In the genomic region with DNA sequence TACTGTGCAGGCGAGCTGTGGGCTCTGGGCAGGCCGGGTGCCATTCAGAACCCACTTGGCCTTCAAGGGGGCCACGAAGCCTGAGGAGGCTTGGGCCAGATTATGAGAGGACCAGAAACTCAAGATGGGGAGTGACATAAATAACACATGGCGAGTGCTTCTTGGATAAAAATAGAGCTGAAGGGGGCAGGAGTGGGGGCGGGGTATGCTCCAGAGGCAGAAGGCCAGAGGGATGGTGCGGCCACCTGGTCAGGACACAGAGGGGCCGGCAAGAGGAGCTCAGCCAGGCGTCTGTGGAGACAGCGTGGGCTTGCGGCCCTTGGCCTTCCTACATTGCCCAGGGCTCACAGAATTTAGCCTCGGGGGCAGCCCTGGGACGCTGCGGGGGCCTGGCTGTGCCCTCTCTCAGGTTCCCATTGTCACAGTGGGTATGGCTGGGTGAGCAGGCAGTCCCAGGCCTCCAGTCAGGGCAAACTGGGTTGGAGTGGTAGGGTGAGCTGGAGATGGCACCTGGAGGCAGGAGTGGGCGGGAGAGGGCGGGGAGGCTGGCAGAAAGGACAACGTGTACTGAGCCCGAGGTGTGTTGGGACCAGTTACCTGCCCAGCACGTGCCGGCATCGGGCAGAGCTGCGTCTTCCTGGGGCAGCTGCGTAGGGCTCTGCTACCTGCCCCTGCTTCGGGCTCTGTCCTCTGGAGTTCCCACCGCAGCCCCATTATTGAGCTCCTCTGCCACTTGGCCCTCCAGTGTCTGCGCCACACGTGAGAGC, we compare ENCODE assay signal across 24 cellular contexts. TPM values are rescaled to one million over a fixed set of nuclear protein-coding genes. Genes with fewer than 3 reads are reported as not detected.
DNase-seq lines count a peak whose midpoint lies in the region; ATAC-seq and TF ChIP-seq lines count a peak whose summit lies in the region.
"Had no signal": no experiment of that assay in that cellular context is flagged by ENCODE, and none has a peak within 500 bp of the region (broad histone marks: within the 10 kb centered on the region; RNA-seq: fewer than 3 reads in every experiment).

No MANE protein-coding gene starts in this region.

- H3K9me2 ChIP-seq in PC-9 (ENCODE audit: insufficient read depth), result no peaks in the 10 kb centered on the region

- H3K27me3 ChIP-seq in RWPE2 (ENCODE audit: insufficient read depth, poor library complexity, severe bottlenecking) (no peaks in the 10 kb centered on the region), gastrocnemius medialis (no peaks in the 10 kb centered on the region), PC-9 (ENCODE audit: insufficient read depth, low read depth) (no peaks in the 10 kb centered on the region; the same call in 1 of the 2 replicates)

- intact Hi-C loops in gastrocnemius medialis (cut with DNase I; ENCODE audit: low total_unique reads), result no loop called here
- intact Hi-C loops in PC-9 (cut with micrococcal nuclease; ENCODE audit: unreplicated experiment), result no loop called here

- ATAC-seq in RWPE2 (ENCODE audit: low read depth) (peak; percentile 8; the same call in 1 of the 3 replicates), left lobe of liver (peak; percentile 15), gastrocnemius medialis (peak; percentile 16 to 70), HG02840 (IDR thresholded peaks at IDR 0.05; ENCODE audit: low FRiP score, unreplicated experiment) (no peak)
- ATAC-seq: activated CD4-positive, alpha-beta T cell treated with anti-CD3 and anti-CD28 coated beads for 36 hours; right cardiac atrium had no signal

- H3K9me3 ChIP-seq in RWPE2 (ENCODE audit: severe bottlenecking), result no peaks in the 10 kb centered on the region
- H3K9me3 ChIP-seq in gastrocnemius medialis, result no peaks in the 10 kb centered on the region
- no peaks in the 10 kb centered on the region for H3K9me3 ChIP-seq in PC-9 (ENCODE audit: insufficient read depth, low read depth)

- no peak overlapping the region for H3K27ac ChIP-seq in RWPE2 (ENCODE audit: poor library complexity, severe bottlenecking)
- H3K27ac ChIP-seq in gastrocnemius medialis, result peak overlapping the region; percentile 45 to 79 (median 62)
- no peak overlapping the region for H3K27ac ChIP-seq in PC-9
- H3K27ac ChIP-seq: parathyroid adenoma had no signal

- POLR2A ChIA-PET in PC-9 (lab: Charles Lee; ENCODE audit: unreplicated experiment), result no interaction called here

- no peaks in the 10 kb centered on the region for H3K79me2 ChIP-seq in PC-9 (ENCODE audit: low read depth)
- H3K79me2 ChIP-seq: parathyroid adenoma had no signal

- H3K36me3 ChIP-seq in RWPE2 (ENCODE audit: low read depth), result no peaks in the 10 kb centered on the region
- no peaks in the 10 kb centered on the region for H3K36me3 ChIP-seq in gastrocnemius medialis
- H3K36me3 ChIP-seq in PC-9 (ENCODE audit: low read depth), result no peaks in the 10 kb centered on the region

- no peak overlapping the region for H3K4me2 ChIP-seq in PC-9

- in situ Hi-C loops in gastrocnemius medialis (cut with MboI; ENCODE audit: low sequenced_read_pairs in 4 of 4), result no loop called here

- no peak for TF ChIP-seq POLR2A in gastrocnemius medialis (IDR thresholded peaks at IDR 0.05)

- no peak overlapping the region for H3K4me3 ChIP-seq in RWPE2 (ENCODE audit: severe bottlenecking)
- no peak overlapping the region for H3K4me3 ChIP-seq in gastrocnemius medialis
- no peak overlapping the region for H3K4me3 ChIP-seq in PC-9

- BruUV-seq in PC-9 (replicated peaks; lab: Mats Ljungman, UMichigan), result no TSS peak

- DNase-seq in COLO668 (lab: John Stamatoyannopoulos, UW; ENCODE audit: unreplicated experiment), result peak; percentile 29
- DNase-seq in RWPE2 (ENCODE audit: low spot score), result no peak
- no peak for DNase-seq in left lobe of liver (ENCODE audit: low spot score)
- peak in 1 of 2 donors; percentile 45 for DNase-seq in gastrocnemius medialis
- DNase-seq in PC-9, result no peak
- DNase-seq in NCI-H748 treated with DMSO at 0.1 percent for 48 hours (lab: John Stamatoyannopoulos, UW), result no peak
- no peak for DNase-seq in GM19240 (ENCODE audit: insufficient read length, low spot score)
- DNase-seq: activated CD4-positive, alpha-beta T cell treated with anti-CD3 and anti-CD28 coated beads for 36 hours; activated gamma-delta T cell; CD4-positive, CD25-positive, alpha-beta regulatory T cell; dermis blood vessel endothelial cell; NCI-H2081 treated with DMSO at 0.1 percent for 48 hours; NCI-H446; nephron progenitor cell; stimulated activated CD4-positive, alpha-beta T cell treated with anti-CD3 and anti-CD28 coated beads, Interleukin-4, amount 100 ng/mL, for 24 hours; stimulated activated naive B cell treated with anti-CD40 and anti-IgM and Interleukin-4, amounts not matched to agents 10 μg/mL and 1 μg/mL and 100 μg/mL, for 72 hours; T-helper 2 cell had no signal

- H3K4me1 ChIP-seq in RWPE2 (ENCODE audit: insufficient read depth, poor library complexity, severe bottlenecking) (no peaks in the 10 kb centered on the region), gastrocnemius medialis (peaks cover 16 to 20% of the 10 kb centered on the region in 2 donors), PC-9 (replicated peaks; ENCODE audit: insufficient read depth) (no peaks in the 10 kb centered on the region)
- H3K4me1 ChIP-seq: parathyroid adenoma had no signal

- H2AFZ ChIP-seq in PC-9, result no peak overlapping the region
- H2AFZ ChIP-seq: parathyroid adenoma had no signal

- H3F3A ChIP-seq in PC-9 (ENCODE audit: insufficient read depth, low read depth), result no peaks in the 10 kb centered on the region

- TF ChIP-seq CTCF in RWPE2 (IDR thresholded peaks at IDR 0.05; ENCODE audit: poor library complexity, severe bottlenecking) (no peak), gastrocnemius medialis (IDR thresholded peaks at IDR 0.05 in 4 of 5, conservative IDR thresholded peaks at IDR 0.05 in 1 of 5) (no peak), PC-9 (conservative IDR thresholded peaks at IDR 0.05) (no peak)

- CTCF ChIA-PET in PC-9 (lab: Charles Lee), result no interaction called here

- H4K20me1 ChIP-seq in PC-9 (ENCODE audit: insufficient read depth), result no peaks in the 10 kb centered on the region

RNA-seq across cellular contexts. Expression of a gene that starts 7.4 kb away (rescaled TPM):
- total RNA-seq in left lobe of liver, result 34.1 TPM
- 10 to 100 TPM in 2 of 4 donors, 1 to 10 TPM in 2; 9.0 to 17.4 (median 13.4) TPM for total RNA-seq in gastrocnemius medialis
- 6.9 and 11.8 TPM in 2 replicates for total RNA-seq in PC-9 (2021)

RNA-seq across cellular contexts. Expression of a gene that starts 9.5 kb away (rescaled TPM):
- 191 TPM for total RNA-seq in left lobe of liver
- total RNA-seq in gastrocnemius medialis, result 1 to 10 TPM in 1 of 4 donors, under 1 TPM in 1, not detected in 2; 0.46 to 1.3 TPM
- total RNA-seq in PC-9 (2021), result not detected in 2 replicates
- total RNA-seq: activated CD4-positive, alpha-beta T cell treated with anti-CD3 and anti-CD28 coated beads for 36 hours; astrocyte; CD4-positive, CD25-positive, alpha-beta regulatory T cell; dermis blood vessel endothelial cell; glomerular endothelial cell; lower leg skin; right cardiac atrium; urinary bladder had no signal

Comparison
In these comparisons a context has a peak if more than half of its experiments do, and no peak if none do; other contexts are left out.
1. H3K27ac ChIP-seq: peak in gastrocnemius medialis (4 of 4); none in RWPE2 (single experiment) and PC-9 (single experiment).
2. RNA of a gene that starts 9.5 kb away (total RNA-seq): 191 TPM in left lobe of liver (single experiment); 0.46 to 1.3 TPM in gastrocnemius medialis and not detected in PC-9; every median in the first group is over 10 times any median in the second.